ENCODE assay signal across 8 cellular contexts in the genomic region with DNA sequence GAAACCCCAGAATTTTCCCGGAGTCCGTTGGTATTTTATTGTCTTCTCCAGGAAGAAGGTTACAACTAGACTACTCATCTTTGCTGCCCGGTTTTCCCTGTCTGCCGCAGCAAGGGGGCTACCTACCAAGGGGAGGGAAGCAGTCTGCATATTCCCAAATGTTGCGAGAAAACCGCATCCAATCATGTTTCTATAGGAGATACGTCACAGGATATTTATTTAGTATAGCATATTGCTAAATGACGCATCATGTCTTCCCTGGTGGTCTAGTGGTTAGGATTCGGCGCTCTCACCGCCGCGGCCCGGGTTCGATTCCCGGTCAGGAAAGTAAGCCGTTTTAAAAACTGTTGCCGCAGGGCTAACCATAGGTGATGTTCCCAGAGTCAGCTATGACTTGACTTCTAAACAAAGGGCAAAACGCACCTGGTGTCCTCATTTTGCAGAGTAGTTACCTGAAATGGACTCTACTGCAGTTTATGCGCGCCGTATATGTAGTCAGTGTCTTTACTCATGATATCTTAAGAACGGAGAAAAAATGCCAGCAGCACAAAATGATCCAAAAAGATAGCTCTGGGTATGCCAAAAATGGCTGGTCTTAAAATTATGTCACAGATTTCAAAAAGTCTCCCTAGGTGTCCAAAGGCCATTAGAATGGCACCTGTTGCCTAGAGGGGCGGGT. TPM values are rescaled to one million over a fixed set of nuclear protein-coding genes. Genes with fewer than 3 reads are reported as not detected.
DNase-seq lines count a peak whose midpoint lies in the region; ATAC-seq and TF ChIP-seq lines count a peak whose summit lies in the region.

No MANE protein-coding gene starts in this region.

- POLR2A ChIA-PET in PC-9 (lab: Charles Lee; ENCODE audit: unreplicated experiment): interaction anchor here (0.5 to 0.6 kb wide), 2 partner anchors 11 to 48 kb away, joined by 3 to 4 read pairs; a partner anchor contains a TSS

- H3K4me3 Mint-ChIP-seq in activated T-cell treated with anti-CD3 and anti-CD28 coated beads, Interleukin-2, amount 50 U/mL, for 72 hours: peak overlapping the region; percentile 91 to 99
- H3K4me3 Mint-ChIP-seq in natural killer cell treated with Interleukin-12 subunit alpha and Interleukin-12 subunit beta and Interleukin-15 and Interleukin-18, amount 100 ng/mL, for 72 hours: peak overlapping the region; percentile 97
- peak overlapping the region; percentile 95 to 96 for H3K4me3 Mint-ChIP-seq in stimulated activated naive B cell treated with anti-CD40 and anti-IgM and Interleukin-4, amounts not matched to agents 10 μg/mL and 1 μg/mL and 100 μg/mL, for 72 hours

- TF ChIP-seq RAD21 in Ishikawa (IDR thresholded peaks at IDR 0.05; ENCODE audit: low read depth): no peak

- H3K79me2 ChIP-seq in PC-9 (ENCODE audit: low read depth): no peaks in the 10 kb centered on the region
- no peaks in the 10 kb centered on the region for H3K79me2 ChIP-seq in fibroblast of lung (ENCODE audit: control insufficient read depth, insufficient read depth, low read length)

- H3K4me1 Mint-ChIP-seq in activated T-cell treated with anti-CD3 and anti-CD28 coated beads, Interleukin-2, amount 50 U/mL, for 72 hours (ENCODE audit: low read depth): peaks cover 26% of the 10 kb centered on the region
- H3K4me1 Mint-ChIP-seq in natural killer cell treated with Interleukin-12 subunit alpha and Interleukin-12 subunit beta and Interleukin-15 and Interleukin-18, amount 100 ng/mL, for 72 hours (ENCODE audit: low read depth in 2 of 2): peaks cover 20 to 21% of the 10 kb centered on the region in 2 donors
- H3K4me1 Mint-ChIP-seq in stimulated activated naive B cell treated with anti-CD40 and anti-IgM and Interleukin-4, amounts not matched to agents 10 μg/mL and 1 μg/mL and 100 μg/mL, for 72 hours: peaks cover 13 to 17% of the 10 kb centered on the region in 2 donors

- peaks cover 23% of the 10 kb centered on the region for H3F3A ChIP-seq in PC-9 (ENCODE audit: insufficient read depth, low read depth)

- H2AFZ ChIP-seq in PC-9 (no peak overlapping the region; the same call in 1 of the 2 replicates), fibroblast of lung (ENCODE audit: low read length) (no peak overlapping the region)

- BruUV-seq in PC-9 (replicated peaks; lab: Mats Ljungman, UMichigan): no TSS peak

- H3K27me3 ChIP-seq in PC-9 (ENCODE audit: insufficient read depth, low read depth) (no peaks in the 10 kb centered on the region), fibroblast of lung (ENCODE audit: control insufficient read depth, insufficient read depth, low read length) (no peaks in the 10 kb centered on the region)

- H3K4me3 ChIP-seq in PC-9 (peak overlapping the region; percentile 75; the same call in 1 of the 2 replicates), fibroblast of lung (replicated peaks in 1 of 4; ENCODE audit: control extremely low read depth in 1 of 4, insufficient read depth in 1 of 4, low read depth in 3 of 4, low read length in 4 of 4) (peak overlapping the region; percentile 9 to 86 (median 56))

- H4K20me1 ChIP-seq in PC-9 (ENCODE audit: insufficient read depth): no peaks in the 10 kb centered on the region; the same call in 1 of the 2 replicates
- H4K20me1 ChIP-seq in fibroblast of lung (ENCODE audit: control insufficient read depth, extremely low read depth, insufficient read depth, low read length): no peaks in the 10 kb centered on the region

- H3K27me3 Mint-ChIP-seq in activated T-cell treated with anti-CD3 and anti-CD28 coated beads, Interleukin-2, amount 50 U/mL, for 72 hours (ENCODE audit: low read depth): no peaks in the 10 kb centered on the region
- no peaks in the 10 kb centered on the region for H3K27me3 Mint-ChIP-seq in natural killer cell treated with Interleukin-12 subunit alpha and Interleukin-12 subunit beta and Interleukin-15 and Interleukin-18, amount 100 ng/mL, for 72 hours
- H3K27me3 Mint-ChIP-seq in stimulated activated naive B cell treated with anti-CD40 and anti-IgM and Interleukin-4, amounts not matched to agents 10 μg/mL and 1 μg/mL and 100 μg/mL, for 72 hours: peaks cover 9 to 11% of the 10 kb centered on the region in 2 donors

- H3K4me2 ChIP-seq in PC-9: peak overlapping the region; percentile 68
- peak overlapping the region; percentile 34 for H3K4me2 ChIP-seq in fibroblast of lung (ENCODE audit: extremely low read depth, insufficient read depth, low read length)

- H3K4me1 ChIP-seq in PC-9 (replicated peaks; ENCODE audit: insufficient read depth) (peaks cover 10% of the 10 kb centered on the region), fibroblast of lung (ENCODE audit: control insufficient read depth, extremely low read depth, insufficient read depth, low read length) (no peaks in the 10 kb centered on the region)

- peak overlapping the region; percentile 100 for H3K27ac Mint-ChIP-seq in activated T-cell treated with anti-CD3 and anti-CD28 coated beads, Interleukin-2, amount 50 U/mL, for 72 hours
- peak overlapping the region; percentile 99 to 100 for H3K27ac Mint-ChIP-seq in natural killer cell treated with Interleukin-12 subunit alpha and Interleukin-12 subunit beta and Interleukin-15 and Interleukin-18, amount 100 ng/mL, for 72 hours
- peak overlapping the region; percentile 100 for H3K27ac Mint-ChIP-seq in stimulated activated naive B cell treated with anti-CD40 and anti-IgM and Interleukin-4, amounts not matched to agents 10 μg/mL and 1 μg/mL and 100 μg/mL, for 72 hours

- intact Hi-C loops in PC-9 (cut with micrococcal nuclease; ENCODE audit: unreplicated experiment): loop anchor here (1.0 kb wide), 4 partner anchors 15 to 48 kb away; a partner anchor contains a TSS

- TF ChIP-seq CTCF in PC-9 (conservative IDR thresholded peaks at IDR 0.05): no peak
- TF ChIP-seq CTCF in fibroblast of lung (conservative IDR thresholded peaks at IDR 0.05 in 1 of 2, IDR thresholded peaks at IDR 0.05 in 1 of 2; ENCODE audit: low read depth in 1 of 2, low read length in 2 of 2): no peak

- H3K9ac ChIP-seq in fibroblast of lung (ENCODE audit: insufficient read depth, low read length): no peak overlapping the region

- CTCF ChIA-PET in PC-9 (lab: Charles Lee): no interaction called here

- ATAC-seq in GM21619 (IDR thresholded peaks at IDR 0.05; ENCODE audit: unreplicated experiment): peak; percentile 50
- peak; percentile 69 to 73 for ATAC-seq in activated T-cell treated with anti-CD3 and anti-CD28 coated beads, Interleukin-2, amount 50 U/mL, for 72 hours (replicated peaks in 1 of 2)
- ATAC-seq in natural killer cell treated with Interleukin-12 subunit alpha and Interleukin-12 subunit beta and Interleukin-15 and Interleukin-18, amount 100 ng/mL, for 72 hours: peak; percentile 78 to 82
- ATAC-seq in stimulated activated naive B cell treated with anti-CD40 and anti-IgM and Interleukin-4, amounts not matched to agents 10 μg/mL and 1 μg/mL and 100 μg/mL, for 72 hours (replicated peaks): peak; percentile 66 to 78

- H3K36me3 Mint-ChIP-seq in activated T-cell treated with anti-CD3 and anti-CD28 coated beads, Interleukin-2, amount 50 U/mL, for 72 hours (ENCODE audit: insufficient read depth in 2 of 2): peaks cover 0 to 7% of the 10 kb centered on the region in 2 donors
- H3K36me3 Mint-ChIP-seq in natural killer cell treated with Interleukin-12 subunit alpha and Interleukin-12 subunit beta and Interleukin-15 and Interleukin-18, amount 100 ng/mL, for 72 hours: peaks cover 5% of the 10 kb centered on the region
- peaks cover 8 to 10% of the 10 kb centered on the region in 2 donors for H3K36me3 Mint-ChIP-seq in stimulated activated naive B cell treated with anti-CD40 and anti-IgM and Interleukin-4, amounts not matched to agents 10 μg/mL and 1 μg/mL and 100 μg/mL, for 72 hours

- H3K36me3 ChIP-seq in PC-9 (ENCODE audit: low read depth) (no peaks in the 10 kb centered on the region), fibroblast of lung (ENCODE audit: control insufficient read depth, insufficient read depth, low read length) (no peaks in the 10 kb centered on the region)

- no peak for TF ChIP-seq EP300 in Ishikawa (IDR thresholded peaks at IDR 0.05; ENCODE audit: borderline replicate concordance)

- DNase-seq in COLO829 (ENCODE audit: low spot score): peak; percentile 92
- DNase-seq in PC-9: peak; percentile 76 to 86
- peak; percentile 73 to 88 for DNase-seq in activated T-cell treated with anti-CD3 and anti-CD28 coated beads, Interleukin-2, amount 50 U/mL, for 72 hours
- DNase-seq in fibroblast of lung (ENCODE audit: low read depth in 2 of 2): peak; percentile 84 to 96
- DNase-seq in natural killer cell treated with Interleukin-12 subunit alpha and Interleukin-12 subunit beta and Interleukin-15 and Interleukin-18, amount 100 ng/mL, for 72 hours (ENCODE audit: low spot score): peak; percentile 82
- DNase-seq in stimulated activated naive B cell treated with anti-CD40 and anti-IgM and Interleukin-4, amounts not matched to agents 10 μg/mL and 1 μg/mL and 100 μg/mL, for 72 hours: peak; percentile 69

- H3K27ac ChIP-seq in PC-9 (peak overlapping the region; percentile 83), fibroblast of lung (ENCODE audit: insufficient read depth, low read length) (no peak overlapping the region)

- H3K9me2 ChIP-seq in PC-9 (ENCODE audit: insufficient read depth): no peaks in the 10 kb centered on the region

- H3K9me3 ChIP-seq in PC-9 (ENCODE audit: insufficient read depth, low read depth): no peaks in the 10 kb centered on the region
- no peaks in the 10 kb centered on the region for H3K9me3 ChIP-seq in fibroblast of lung (ENCODE audit: control insufficient read depth, insufficient read depth, low read depth, low read length)

- no peaks in the 10 kb centered on the region for H3K9me3 Mint-ChIP-seq in activated T-cell treated with anti-CD3 and anti-CD28 coated beads, Interleukin-2, amount 50 U/mL, for 72 hours
- no peaks in the 10 kb centered on the region for H3K9me3 Mint-ChIP-seq in natural killer cell treated with Interleukin-12 subunit alpha and Interleukin-12 subunit beta and Interleukin-15 and Interleukin-18, amount 100 ng/mL, for 72 hours
- H3K9me3 Mint-ChIP-seq in stimulated activated naive B cell treated with anti-CD40 and anti-IgM and Interleukin-4, amounts not matched to agents 10 μg/mL and 1 μg/mL and 100 μg/mL, for 72 hours: peaks cover 3 to 4% of the 10 kb centered on the region in 2 donors

RNA-seq across cellular contexts. Expression of a gene that starts 15.2 kb away (rescaled TPM):
- total RNA-seq in PC-9 (2021): 46.6 and 51.7 TPM in 2 replicates
- 10 to 100 TPM; 42.8 to 57.6 TPM for total RNA-seq in activated T-cell treated with anti-CD3 and anti-CD28 coated beads, Interleukin-2, amount 50 U/mL, for 72 hours
- 16.2 and 16.7 TPM in 2 replicates for total RNA-seq in fibroblast of lung
- polyA plus RNA-seq in fibroblast of lung: 7.6 and 9.3 TPM in 2 replicates
- 7.5 and 10.6 TPM in 2 replicates for polyA plus RNA-seq in fibroblast of lung (2012)
- polyA minus RNA-seq in fibroblast of lung (ENCODE audit: low replicate concordance): 2.8 and 9.0 TPM in 2 replicates
- total RNA-seq in natural killer cell treated with Interleukin-12 subunit alpha and Interleukin-12 subunit beta and Interleukin-15 and Interleukin-18, amount 100 ng/mL, for 72 hours: 100 to 1,000 TPM in 1 of 2 donors, 10 to 100 TPM in 1; 40.4 to 142 TPM

RNA-seq across cellular contexts. Expression of a gene that starts 31.9 kb away (rescaled TPM):
- total RNA-seq in PC-9 (2021) (5.3 and 5.6 TPM in 2 replicates), fibroblast of lung (7.1 and 8.2 TPM in 2 replicates)
- 1 to 10 TPM; 4.0 to 6.1 TPM for total RNA-seq in activated T-cell treated with anti-CD3 and anti-CD28 coated beads, Interleukin-2, amount 50 U/mL, for 72 hours
- polyA plus RNA-seq in fibroblast of lung: 3.9 and 4.0 TPM in 2 replicates
- 1.9 and 2.2 TPM in 2 replicates for polyA plus RNA-seq in fibroblast of lung (2012)
- 0.96 and 2.0 TPM in 2 replicates for polyA minus RNA-seq in fibroblast of lung (ENCODE audit: low replicate concordance)
- total RNA-seq in natural killer cell treated with Interleukin-12 subunit alpha and Interleukin-12 subunit beta and Interleukin-15 and Interleukin-18, amount 100 ng/mL, for 72 hours: 1 to 10 TPM; 6.9 to 7.2 TPM

RNA-seq across cellular contexts. Expression of a gene that starts 36.1 kb away (rescaled TPM):
- total RNA-seq in PC-9 (2021) (24.7 and 27.6 TPM in 2 replicates), fibroblast of lung (11.6 and 15.5 TPM in 2 replicates)
- total RNA-seq in activated T-cell treated with anti-CD3 and anti-CD28 coated beads, Interleukin-2, amount 50 U/mL, for 72 hours: 10 to 100 TPM; 42.2 to 47.6 TPM
- polyA plus RNA-seq in fibroblast of lung: 10.3 and 13.8 TPM in 2 replicates
- polyA plus RNA-seq in fibroblast of lung (2012): 8.4 and 11.0 TPM in 2 replicates
- polyA minus RNA-seq in fibroblast of lung (ENCODE audit: low replicate concordance): 25.9 and 49.4 TPM in 2 replicates
- total RNA-seq in natural killer cell treated with Interleukin-12 subunit alpha and Interleukin-12 subunit beta and Interleukin-15 and Interleukin-18, amount 100 ng/mL, for 72 hours: 10 to 100 TPM; 41.2 to 59.7 TPM

RNA-seq across cellular contexts. Expression of a gene that starts 48.4 kb away (rescaled TPM):
- 24.6 and 25.6 TPM in 2 replicates for total RNA-seq in PC-9 (2021)
- 10 to 100 TPM; 23.1 to 25.3 TPM for total RNA-seq in activated T-cell treated with anti-CD3 and anti-CD28 coated beads, Interleukin-2, amount 50 U/mL, for 72 hours
- 19.8 and 20.3 TPM in 2 replicates for total RNA-seq in fibroblast of lung
- polyA plus RNA-seq in fibroblast of lung: 17.5 and 17.9 TPM in 2 replicates
- 20.3 and 22.0 TPM in 2 replicates for polyA plus RNA-seq in fibroblast of lung (2012)
- polyA minus RNA-seq in fibroblast of lung (ENCODE audit: low replicate concordance): 21.1 and 22.9 TPM in 2 replicates
- 10 to 100 TPM; 18.3 to 23.8 TPM for total RNA-seq in natural killer cell treated with Interleukin-12 subunit alpha and Interleukin-12 subunit beta and Interleukin-15 and Interleukin-18, amount 100 ng/mL, for 72 hours
